8 cellular contexts compared by ENCODE assay signal in genomic region chr2:39492095-39492590, GRCh38. TPM values are rescaled to one million over a fixed set of nuclear protein-coding genes. Genes with fewer than 3 reads are reported as not detected.
A peak's percentile ranks its signal among the peaks of the same experiment; 100 is the strongest.
DNase-seq lines count a peak whose midpoint lies in the region; ATAC-seq and TF ChIP-seq lines count a peak whose summit lies in the region.

No MANE protein-coding gene starts in this region.

- DNase-seq in activated T-cell treated with anti-CD3 and anti-CD28 coated beads, Interleukin-2, amount 50 U/mL, for 4 hours: no peak
- no peak for DNase-seq in activated T-cell treated with anti-CD3 and anti-CD28 coated beads, Interleukin-2, amount 50 U/mL, for 1 hour
- DNase-seq in HCT116 (ENCODE audit: low read depth, low spot score) (no peak), MM.1S (peak; percentile 94), adipocyte (ENCODE audit: low read depth) (peak; percentile 84), right lobe of liver (no peak), coronary artery (ENCODE audit: low spot score) (no peak)
- DNase-seq in effector memory CD4-positive, alpha-beta T cell: no peak

- no peaks in the 10 kb centered on the region for H3K36me3 ChIP-seq in HCT116 (ENCODE audit: control insufficient read depth in 1 of 2, insufficient read depth in 2 of 2, low read length in 2 of 2)
- H3K36me3 ChIP-seq in MM.1S (replicated peaks; ENCODE audit: insufficient read depth, low read length): no peaks in the 10 kb centered on the region
- H3K36me3 ChIP-seq in adipocyte (ENCODE audit: control insufficient read depth, insufficient read depth, low read length, severe bottlenecking): no peaks in the 10 kb centered on the region
- H3K36me3 ChIP-seq in right lobe of liver: no peaks in the 10 kb centered on the region
- H3K36me3 ChIP-seq in effector memory CD4-positive, alpha-beta T cell (ENCODE audit: control insufficient read depth, insufficient read depth, low read length): no peaks in the 10 kb centered on the region

- no peak for TF ChIP-seq CTCF in HCT116 (IDR thresholded peaks at IDR 0.05 in 2 of 3, conservative IDR thresholded peaks at IDR 0.05 in 1 of 3; ENCODE audit: borderline replicate concordance in 1 of 3, insufficient read depth in 1 of 3, low read depth in 2 of 3, low read length in 2 of 3)
- no peak for TF ChIP-seq CTCF in MM.1S (IDR thresholded peaks at IDR 0.05; ENCODE audit: low read length)
- TF ChIP-seq CTCF in right lobe of liver (IDR thresholded peaks at IDR 0.05): no peak
- TF ChIP-seq CTCF in coronary artery (IDR thresholded peaks at IDR 0.05): no peak

- peaks cover 4% of the 10 kb centered on the region for H3K27me3 Mint-ChIP-seq in activated T-cell treated with anti-CD3 and anti-CD28 coated beads, Interleukin-2, amount 50 U/mL, for 4 hours (ENCODE audit: low read depth)

- no peak overlapping the region for H3K4me3 ChIP-seq in HCT116 (replicated peaks in 1 of 2; ENCODE audit: low read depth in 1 of 2, low read length in 2 of 2)
- peak overlapping the region; percentile 48 for H3K4me3 ChIP-seq in MM.1S (ENCODE audit: low read length)
- H3K4me3 ChIP-seq in adipocyte (ENCODE audit: low read length): peak overlapping the region; percentile 57
- H3K4me3 ChIP-seq in right lobe of liver: no peak overlapping the region
- no peak overlapping the region for H3K4me3 ChIP-seq in coronary artery
- H3K4me3 ChIP-seq in effector memory CD4-positive, alpha-beta T cell (ENCODE audit: insufficient read depth, low read depth, low read length, poor library complexity, severe bottlenecking): no peak overlapping the region

- no peak for TF ChIP-seq RAD21 in HCT116 (IDR thresholded peaks at IDR 0.05; ENCODE audit: low read depth)

- H3K4me1 Mint-ChIP-seq in activated T-cell treated with anti-CD3 and anti-CD28 coated beads, Interleukin-2, amount 50 U/mL, for 4 hours (ENCODE audit: low read depth): peaks cover 27% of the 10 kb centered on the region

- H3K9me2 ChIP-seq in HCT116 (ENCODE audit: insufficient read depth) (no peaks in the 10 kb centered on the region), MM.1S (replicated peaks; ENCODE audit: insufficient read depth, low read length) (no peaks in the 10 kb centered on the region)

- no TSS peak for BruUV-seq in HCT116 (replicated peaks; lab: Mats Ljungman, UMichigan)

- no peaks in the 10 kb centered on the region for H3K9me3 Mint-ChIP-seq in activated T-cell treated with anti-CD3 and anti-CD28 coated beads, Interleukin-2, amount 50 U/mL, for 4 hours

- H4K20me1 ChIP-seq in HCT116 (ENCODE audit: insufficient read depth) (no peaks in the 10 kb centered on the region), MM.1S (ENCODE audit: insufficient read depth, low read length) (no peaks in the 10 kb centered on the region)

- H3K27me3 ChIP-seq in HCT116 (ENCODE audit: insufficient read depth, low read length) (no peaks in the 10 kb centered on the region), MM.1S (replicated peaks; ENCODE audit: insufficient read depth, low read length) (no peaks in the 10 kb centered on the region), adipocyte (replicated peaks; ENCODE audit: control insufficient read depth, insufficient read depth, low read length) (no peaks in the 10 kb centered on the region), right lobe of liver (no peaks in the 10 kb centered on the region)
- H3K27me3 ChIP-seq in effector memory CD4-positive, alpha-beta T cell (replicated peaks; ENCODE audit: control insufficient read depth, insufficient read depth, low read length, poor library complexity, severe bottlenecking): no peaks in the 10 kb centered on the region

- no peak overlapping the region for H3K27ac ChIP-seq in HCT116 (ENCODE audit: low read depth, low read length)
- peak overlapping the region; percentile 98 for H3K27ac ChIP-seq in MM.1S (ENCODE audit: low read length)
- H3K27ac ChIP-seq in right lobe of liver: peak overlapping the region; percentile 30 to 78 (median 45)
- H3K27ac ChIP-seq in coronary artery: no peak overlapping the region
- H3K27ac ChIP-seq in effector memory CD4-positive, alpha-beta T cell (ENCODE audit: insufficient read depth, low read length, poor library complexity, severe bottlenecking): no peak overlapping the region

- peak overlapping the region; percentile 19 for H3K4me3 Mint-ChIP-seq in activated T-cell treated with anti-CD3 and anti-CD28 coated beads, Interleukin-2, amount 50 U/mL, for 4 hours

- H3K79me2 ChIP-seq in HCT116 (ENCODE audit: insufficient read depth, low read length) (no peaks in the 10 kb centered on the region), MM.1S (ENCODE audit: low read length) (no peaks in the 10 kb centered on the region)

- RAD21 ChIA-PET in HCT116 (lab: Charles Lee; ENCODE audit: low non-redundant PET in 1 of 2, low total read pairs in 2 of 2, uncharacterized antibody in 2 of 2, unreplicated experiment in 2 of 2): interaction anchor here in 1 of 2 experiments (0.6 kb wide), 1 partner anchor 13 kb away, joined by 5 read pairs; no protein-coding TSS in a partner anchor

- WGBS in right lobe of liver (ENCODE audit: insufficient coverage, low coverage, low lambda C conversion rate, missing lambda C conversion rate): 9% methylated on average over 3 of the region's 3 CpGs

- peaks cover 2% of the 10 kb centered on the region for H3K36me3 Mint-ChIP-seq in activated T-cell treated with anti-CD3 and anti-CD28 coated beads, Interleukin-2, amount 50 U/mL, for 4 hours (ENCODE audit: insufficient read depth)

- H2AFZ ChIP-seq in HCT116 (ENCODE audit: low read depth, low read length, poor library complexity, severe bottlenecking): no peak overlapping the region
- no peak overlapping the region for H2AFZ ChIP-seq in MM.1S (ENCODE audit: low read length)

- intact Hi-C loops in HCT116 (cut with micrococcal nuclease) (no loop called here), right lobe of liver (cut with DNase I) (no loop called here)

- POLR2A ChIA-PET in HCT116 (lab: Charles Lee): no interaction called here

- H3K4me1 ChIP-seq in HCT116 (ENCODE audit: control insufficient read depth in 1 of 2, insufficient read depth in 2 of 2, low read length in 2 of 2) (peaks cover 0 to 4% of the 10 kb centered on the region in 2 experiments; a peak in 2 of 4 replicates), MM.1S (ENCODE audit: low read length) (peaks cover 37% of the 10 kb centered on the region), adipocyte (ENCODE audit: control insufficient read depth, insufficient read depth, low read length) (peaks cover 57% of the 10 kb centered on the region), right lobe of liver (peaks cover 0 to 3% (median 0%) of the 10 kb centered on the region in 4 donors)
- no peaks in the 10 kb centered on the region for H3K4me1 ChIP-seq in effector memory CD4-positive, alpha-beta T cell (ENCODE audit: control insufficient read depth, insufficient read depth, low read length, poor library complexity, severe bottlenecking)

- H3K4me2 ChIP-seq in HCT116 (ENCODE audit: low read length) (no peak overlapping the region), MM.1S (ENCODE audit: low read depth, low read length) (peak overlapping the region; percentile 93)

- peak; percentile 93 to 97 for ATAC-seq in activated T-cell treated with anti-CD3 and anti-CD28 coated beads, Interleukin-2, amount 50 U/mL, for 4 hours
- ATAC-seq in HCT116 (no peak), right lobe of liver (peak; percentile 85 to 94 (median 90))

- CTCF ChIA-PET in HCT116 (lab: Charles Lee): interaction anchor here (1.4 kb wide), 1 partner anchor 238 kb away, joined by 3 read pairs; no protein-coding TSS in a partner anchor

- H3K9ac ChIP-seq in HCT116 (ENCODE audit: low read length): no peak overlapping the region
- peak overlapping the region; percentile 87 for H3K9ac ChIP-seq in MM.1S (ENCODE audit: low read length)
- H3K9ac ChIP-seq in adipocyte (ENCODE audit: low read length): peak overlapping the region; percentile 43

- no peaks in the 10 kb centered on the region for H3K9me3 ChIP-seq in HCT116 (ENCODE audit: control insufficient read depth in 1 of 2, insufficient read depth in 1 of 2, low read depth in 1 of 2, low read length in 2 of 2)
- H3K9me3 ChIP-seq in MM.1S (replicated peaks; ENCODE audit: insufficient read depth, low read length): no peaks in the 10 kb centered on the region
- H3K9me3 ChIP-seq in adipocyte (ENCODE audit: control insufficient read depth, low read length): no peaks in the 10 kb centered on the region
- no peaks in the 10 kb centered on the region for H3K9me3 ChIP-seq in right lobe of liver
- no peaks in the 10 kb centered on the region for H3K9me3 ChIP-seq in effector memory CD4-positive, alpha-beta T cell (ENCODE audit: control insufficient read depth, low read length)

- TF ChIP-seq POLR2A in HCT116 (IDR thresholded peaks at IDR 0.05; ENCODE audit: borderline replicate concordance, extremely low read depth, insufficient read depth, insufficient read length) (no peak), right lobe of liver (IDR thresholded peaks at IDR 0.05) (no peak)

- peaks cover 17% of the 10 kb centered on the region for H3F3A ChIP-seq in MM.1S (ENCODE audit: insufficient read depth, low read length)

TF ChIP-seq in HCT116, 20 proteins besides CTCF, POLR2A, EP300 and RAD21:
- TF ChIP-seq FOSL1 (IDR thresholded peaks at IDR 0.05; ENCODE audit: low read depth): 0 out of 2 replicates have a peak, but pooled peaks have one; percentile 22
- TF ChIP-seq CEBPB (IDR thresholded peaks at IDR 0.05; ENCODE audit: low read depth): peak; percentile 24; the same call in 1 of the 2 replicates
- no peak for TF ChIP-seq POLR2AphosphoS5 (IDR thresholded peaks at IDR 0.05; ENCODE audit: low read depth, low read length)

RNA-seq across cellular contexts. Expression of gene MAP4K3, which starts 55.1 kb away (rescaled TPM):
- 10 to 100 TPM; 10.3 to 14.3 (median 11.5) TPM for total RNA-seq in activated T-cell treated with anti-CD3 and anti-CD28 coated beads, Interleukin-2, amount 50 U/mL, for 4 hours
- total RNA-seq in HCT116 (2021; ENCODE audit: unreplicated experiment) (21.4 TPM), right lobe of liver (10 to 100 TPM; 14.5 to 24.8 (median 17.1) TPM)
- 4.0 and 7.2 TPM in 2 replicates for polyA plus RNA-seq in HCT116 (2012)

Comparison
In these comparisons a context has a peak if more than half of its experiments do, and no peak if none do; other contexts are left out.
1. DNase-seq: peak in MM.1S (single experiment) and adipocyte (single experiment); none in activated T-cell treated with anti-CD3 and anti-CD28 coated beads, Interleukin-2, amount 50 U/mL, for 4 hours (single experiment), activated T-cell treated with anti-CD3 and anti-CD28 coated beads, Interleukin-2, amount 50 U/mL, for 1 hour (single experiment), HCT116 (single experiment), right lobe of liver (0 of 3), coronary artery (single experiment) and effector memory CD4-positive, alpha-beta T cell (0 of 3).
2. H3K27ac ChIP-seq: peak in MM.1S (single experiment) and right lobe of liver (3 of 3); none in HCT116 (single experiment), coronary artery (0 of 2) and effector memory CD4-positive, alpha-beta T cell (single experiment).
3. H3K4me3 ChIP-seq: peak in MM.1S (single experiment) and adipocyte (single experiment); none in HCT116 (0 of 2), right lobe of liver (0 of 3), coronary artery (single experiment) and effector memory CD4-positive, alpha-beta T cell (single experiment).